ENCODE assay signal across 28 cellular contexts in the genomic region with DNA sequence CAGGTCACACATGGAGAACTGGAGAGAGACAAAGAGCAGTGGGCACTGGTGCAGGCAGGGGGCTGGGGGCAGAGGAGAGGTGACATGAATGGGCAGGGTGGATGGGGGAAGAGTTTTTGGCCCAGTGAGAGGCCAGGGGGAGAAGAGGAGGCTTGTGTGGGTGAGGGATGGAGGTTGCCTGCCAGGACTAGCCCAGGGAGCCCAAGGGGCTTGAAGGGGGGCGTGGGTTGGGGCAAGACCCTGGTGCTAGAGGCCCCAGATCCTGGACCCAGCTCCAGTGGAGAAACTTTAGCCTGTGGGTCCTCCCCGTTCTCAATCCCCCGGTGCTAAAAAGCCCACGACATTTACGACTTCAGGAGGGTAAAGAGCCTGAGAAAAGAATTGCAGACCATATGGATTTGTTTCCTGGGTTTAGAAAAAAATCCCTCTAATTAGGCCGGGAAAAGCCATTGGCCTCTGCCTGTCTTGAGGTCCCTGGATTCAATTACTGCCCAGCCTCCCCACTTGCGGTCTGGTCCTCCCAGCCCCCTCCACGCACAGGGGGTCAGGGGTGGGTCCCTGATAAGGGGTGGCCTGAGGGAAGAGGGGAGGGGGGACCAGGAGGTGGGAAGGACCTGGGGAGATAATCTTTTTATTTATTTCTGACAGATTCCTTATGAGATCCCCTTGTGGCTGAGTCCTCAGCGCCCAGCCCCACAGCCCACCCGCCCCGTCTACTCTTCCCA. TPM values are rescaled to one million over a fixed set of nuclear protein-coding genes. Genes with fewer than 3 reads are reported as not detected.
DNase-seq lines count a peak whose midpoint lies in the region; ATAC-seq, FAIRE-seq and TF ChIP-seq lines count a peak whose summit lies in the region.
"Had no signal": no experiment of that assay in that cellular context is flagged by ENCODE, and none has a peak within 500 bp of the region (broad histone marks: within the 10 kb centered on the region; RNA-seq: fewer than 3 reads in every experiment).

No MANE protein-coding gene starts in this region.

- H3K4me3 ChIP-seq in osteoblast (ENCODE audit: insufficient read depth, low read length), result no peak overlapping the region
- H3K4me3 ChIP-seq: gastrocnemius medialis, tibial artery had no signal

- no peak for TF ChIP-seq POLR2A in GM12891 (IDR thresholded peaks at IDR 0.05; ENCODE audit: low read depth, low read length)

- DNase-seq in activated effector memory CD4-positive, alpha-beta T cell treated with anti-CD3 and anti-CD28 coated beads, Interleukin-2, amount 50 U/mL, for 16 hours, result peak; percentile 37
- DNase-seq in activated effector memory CD4-positive, alpha-beta T cell treated with Interleukin-2 at 50 U/mL for 16 hours, result no peak
- DNase-seq in GM12891 (ENCODE audit: insufficient read length, low spot score) (peak; percentile 1), osteoblast (ENCODE audit: insufficient read length, low spot score, missing footprints) (peak; percentile 45), immature natural killer cell (no peak)
- DNase-seq: activated CD4-positive, alpha-beta T cell treated with anti-CD3 and anti-CD28 coated beads for 4 hours; activated CD8-positive, alpha-beta memory T cell treated with anti-CD3 and anti-CD28 coated beads for 24 hours; activated T-cell treated with anti-CD3 and anti-CD28 coated beads, Interleukin-2, amount 50 U/mL, for 24 hours; AML-193; EL; gastrocnemius medialis; KG1; mammary epithelial cell; NCI-H1105; NCI-H187; NCI-H510A treated with DMSO at 0.1 percent for 48 hours; SHP77 had no signal

- H3K9me3 ChIP-seq in osteoblast (ENCODE audit: low read depth, low read length), result no peaks in the 10 kb centered on the region
- H3K9me3 ChIP-seq: gastrocnemius medialis, tibial artery had no signal

- peaks cover 56% of the 10 kb centered on the region for H3K27me3 ChIP-seq in osteoblast (ENCODE audit: insufficient read depth, low read length)
- H3K27me3 ChIP-seq: gastrocnemius medialis had no signal

- H3K4me3 Mint-ChIP-seq in brain, result no peak overlapping the region
- H3K4me3 Mint-ChIP-seq in immature natural killer cell, result no peak overlapping the region
- H3K4me3 Mint-ChIP-seq: activated T-cell treated with anti-CD3 and anti-CD28 coated beads, Interleukin-2, amount 50 U/mL, for 24 hours; CD4-positive, alpha-beta T cell had no signal

- no peaks in the 10 kb centered on the region for H4K20me1 ChIP-seq in osteoblast (ENCODE audit: insufficient read depth, low read length)

- TF ChIP-seq CTCF in brain (conservative IDR thresholded peaks at IDR 0.05) (no peak), osteoblast (IDR thresholded peaks at IDR 0.05; ENCODE audit: extremely low read depth, low read depth, low read length) (no peak)

- no peaks in the 10 kb centered on the region for H3K79me2 ChIP-seq in osteoblast (ENCODE audit: insufficient read depth, low read length)

- FAIRE-seq in GM12891 (lab: Jason Lieb, UNC), result no peak
- FAIRE-seq: endothelial cell of umbilical vein, GM19239, H54 had no signal

- H3K36me3 ChIP-seq in osteoblast (ENCODE audit: insufficient read depth, low read length), result no peaks in the 10 kb centered on the region
- H3K36me3 ChIP-seq: gastrocnemius medialis, tibial artery had no signal

- ATAC-seq in GM18502 (IDR thresholded peaks at IDR 0.05; ENCODE audit: poor library complexity, unreplicated experiment) (no peak), GM21529 (IDR thresholded peaks at IDR 0.05; ENCODE audit: unreplicated experiment) (no peak)
- ATAC-seq: gastrocnemius medialis, right cardiac atrium had no signal

- H3K4me2 ChIP-seq in osteoblast (ENCODE audit: insufficient read depth, low read length), result no peak overlapping the region

- H3K4me1 ChIP-seq in osteoblast (ENCODE audit: insufficient read depth, low read length), result no peaks in the 10 kb centered on the region
- H3K4me1 ChIP-seq: gastrocnemius medialis had no signal

- no peak overlapping the region for H3K27ac ChIP-seq in osteoblast (ENCODE audit: low read depth, low read length)
- H3K27ac ChIP-seq: gastrocnemius medialis, HL-60, tibial artery had no signal

- H3K27me3 Mint-ChIP-seq in brain (peaks cover 16% of the 10 kb centered on the region), immature natural killer cell (ENCODE audit: low read depth in 3 of 3) (peaks cover 6 to 10% (median 7%) of the 10 kb centered on the region in 3 donors)

- H3K36me3 Mint-ChIP-seq in brain, result no peaks in the 10 kb centered on the region
- H3K36me3 Mint-ChIP-seq in immature natural killer cell, result no peaks in the 10 kb centered on the region

- H3K27ac Mint-ChIP-seq in brain (peak overlapping the region in 3 of 5 experiments; percentile 0 to 33 (median 19)), immature natural killer cell (no peak overlapping the region)
- H3K27ac Mint-ChIP-seq: activated T-cell treated with anti-CD3 and anti-CD28 coated beads, Interleukin-2, amount 50 U/mL, for 24 hours; CD4-positive, alpha-beta T cell had no signal

- H3K9me3 Mint-ChIP-seq in brain (peaks cover 0 to 3% (median 0%) of the 10 kb centered on the region in 5 experiments), immature natural killer cell (no peaks in the 10 kb centered on the region)
- H3K9me3 Mint-ChIP-seq: activated T-cell treated with anti-CD3 and anti-CD28 coated beads, Interleukin-2, amount 50 U/mL, for 24 hours; CD4-positive, alpha-beta T cell had no signal

- no peak overlapping the region for H2AFZ ChIP-seq in osteoblast (ENCODE audit: low read length)

- H3K4me1 Mint-ChIP-seq in brain (peaks cover 18% of the 10 kb centered on the region), immature natural killer cell (peaks cover 0 to 3% of the 10 kb centered on the region in 2 donors)

TF ChIP-seq in GM12891, 5 proteins besides CTCF, POLR2A, EP300 and RAD21:
- TF ChIP-seq POU2F2 (IDR thresholded peaks at IDR 0.05; ENCODE audit: low read depth, low read length) (no peak), TAF1 (IDR thresholded peaks at IDR 0.05; ENCODE audit: low read depth, low read length) (no peak), SPI1 (IDR thresholded peaks at IDR 0.05; ENCODE audit: low read depth, low read length) (no peak), PAX5 (IDR thresholded peaks at IDR 0.05; ENCODE audit: insufficient read depth, low read length, severe bottlenecking) (no peak)
TF ChIP-seq in GM12891: peak in this region for 0.

RNA-seq across cellular contexts. Expression of a gene that starts 33.0 kb away (rescaled TPM):
- 1.1 TPM for polyA plus RNA-seq in GM12891 (2012; ENCODE audit: low read depth, missing spikeins)
- polyA plus RNA-seq in brain (ENCODE audit: insufficient read depth, low read depth, low replicate concordance) (2.6 TPM), immature natural killer cell (under 1 TPM in 1 of 3 donors, not detected in 2; 0.45 TPM)
- under 0.01 and 0.29 TPM in 2 replicates for total RNA-seq in osteoblast
- total RNA-seq: endothelial cell of umbilical vein had no signal
- polyA plus RNA-seq: endothelial cell of umbilical vein had no signal

RNA-seq across cellular contexts. Expression of a gene that starts 47.6 kb away (rescaled TPM):
- polyA plus RNA-seq in GM12891 (2012; ENCODE audit: low read depth, missing spikeins), result 0.95 TPM
- polyA plus RNA-seq in brain (ENCODE audit: insufficient read depth, low read depth, low replicate concordance) (5.1 TPM), immature natural killer cell (not detected)
- 1.8 and 3.3 TPM in 2 replicates for total RNA-seq in osteoblast
- total RNA-seq: CD4-positive, alpha-beta T cell; MCF 10A had no signal

Comparison
In these comparisons a context has a peak if more than half of its experiments do, and no peak if none do; other contexts are left out.
1. DNase-seq: peak in activated effector memory CD4-positive, alpha-beta T cell treated with anti-CD3 and anti-CD28 coated beads, Interleukin-2, amount 50 U/mL, for 16 hours (single experiment), GM12891 (single experiment) and osteoblast (single experiment); none in activated effector memory CD4-positive, alpha-beta T cell treated with Interleukin-2 at 50 U/mL for 16 hours (single experiment) and immature natural killer cell (0 of 3).
2. H3K27ac Mint-ChIP-seq: peak in brain (3 of 5); none in immature natural killer cell (0 of 6).